Comparison of ENCODE assay signal across 8 cellular contexts in genomic region chr12:52879394-52880351, GRCh38. TPM values are rescaled to one million over a fixed set of nuclear protein-coding genes. Genes with fewer than 3 reads are reported as not detected.
A peak's percentile ranks its signal among the peaks of the same experiment; 100 is the strongest.
DNase-seq lines count a peak whose midpoint lies in the region; ATAC-seq, FAIRE-seq and TF ChIP-seq lines count a peak whose summit lies in the region.

No MANE protein-coding gene starts in this region.

- no peak overlapping the region for H3K9ac ChIP-seq in kidney (ENCODE audit: low read length in 2 of 2)

- no peaks in the 10 kb centered on the region for H3K36me3 ChIP-seq in kidney (ENCODE audit: control insufficient read depth in 1 of 2, insufficient read depth in 2 of 2, low read length in 2 of 2)

- no peaks in the 10 kb centered on the region for H3K9me3 ChIP-seq in kidney (ENCODE audit: control insufficient read depth in 1 of 2, low read length in 2 of 2)

- peak; percentile 94 for TF ChIP-seq CTCF in kidney (IDR thresholded peaks at IDR 0.05; ENCODE audit: borderline replicate concordance, extremely low read depth, insufficient read depth)

- intact Hi-C loops in kidney (cut with DNase I): loop anchor here (5.0 to 10.0 kb wide), 4 partner anchors 103 to 725 kb away; no protein-coding TSS in a partner anchor

- no peak for FAIRE-seq in kidney (lab: Jason Lieb, UNC)

- ATAC-seq in HG03066 (IDR thresholded peaks at IDR 0.05; ENCODE audit: low read depth, unreplicated experiment) (peak; percentile 57), HG03039 (IDR thresholded peaks at IDR 0.05; ENCODE audit: unreplicated experiment) (no peak)

- H3K4me1 ChIP-seq in kidney (ENCODE audit: control insufficient read depth in 1 of 2, insufficient read depth in 1 of 2, low read depth in 1 of 2, low read length in 2 of 2): peaks cover 2 to 17% of the 10 kb centered on the region in 2 donors

- DNase-seq in D341Med (ENCODE audit: low spot score) (peak; percentile 84), NCI-H510A (lab: John Stamatoyannopoulos, UW) (peak; percentile 76), cerebellum (ENCODE audit: low spot score) (peak; percentile 83), kidney (peak; percentile 84)
- DNase-seq in activated CD4-positive, alpha-beta T cell treated with anti-CD3 and anti-CD28 coated beads for 4 hours: peak; percentile 63
- peak; percentile 37 to 42 for DNase-seq in stimulated activated CD4-positive, alpha-beta T cell treated with anti-CD3 and anti-CD28 coated beads, Interleukin-1b, Interleukin-23, amount 100 ng/mL, for 1 hour (ENCODE audit: low read depth in 2 of 2)

- H3K4me3 ChIP-seq in kidney (ENCODE audit: low read length in 2 of 2): peak overlapping the region in 1 of 2 donors; percentile 15

- H3K27ac ChIP-seq in kidney (ENCODE audit: low read depth in 2 of 2, low read length in 2 of 2): no peak overlapping the region

RNA-seq across cellular contexts. Expression of gene KRT8, which starts 25.2 kb away (rescaled TPM):
- 1.9 TPM for total RNA-seq in cerebellum
- 546 TPM for total RNA-seq in kidney
- 333 TPM for polyA plus RNA-seq in kidney (ENCODE audit: insufficient read depth, low read depth, low replicate concordance)

RNA-seq across cellular contexts. Expression of gene KRT78, which starts 30.9 kb away (rescaled TPM):
- total RNA-seq in cerebellum (not detected), kidney (not detected)
- polyA plus RNA-seq in kidney (ENCODE audit: insufficient read depth, low read depth, low replicate concordance): not detected

RNA-seq across cellular contexts. Expression of gene KRT79, which starts 45.6 kb away (rescaled TPM):
- total RNA-seq in cerebellum (not detected), kidney (not detected)
- polyA plus RNA-seq in kidney (ENCODE audit: insufficient read depth, low read depth, low replicate concordance): not detected

Comparison
In these comparisons a context has a peak if more than half of its experiments do, and no peak if none do; other contexts are left out.
1. RNA of gene KRT8, which starts 25.2 kb away (total RNA-seq): 546 TPM in kidney (single experiment); 1.9 TPM in cerebellum (single experiment); every median in the first group is over 100 times any median in the second.
2. Peak in every context shown above with its lines, with median percentiles within 50 percentile points of each other: DNase-seq.